In genomic region chr3:179452872-179453271, GRCh38 we compare ENCODE assay signal across 19 cellular contexts. TPM values are rescaled to one million over a fixed set of nuclear protein-coding genes. Genes with fewer than 3 reads are reported as not detected.
DNase-seq lines count a peak whose midpoint lies in the region; ATAC-seq, FAIRE-seq and TF ChIP-seq lines count a peak whose summit lies in the region.
"Had no signal": no experiment of that assay in that cellular context is flagged by ENCODE, and none has a peak within 500 bp of the region (broad histone marks: within the 10 kb centered on the region; RNA-seq: fewer than 3 reads in every experiment).

No MANE protein-coding gene starts in this region.

- peak overlapping the region; percentile 14 to 96 (median 95) for H3K27ac Mint-ChIP-seq in nephron
- H3K27ac Mint-ChIP-seq: activated CD8-positive, alpha-beta T cell treated with anti-CD3 and anti-CD28 coated beads, Interleukin-2, amount 10 ng/mL, durations not matched to agents 7 days and 5 days; activated naive CD4-positive, alpha-beta T cell treated with anti-CD3 and anti-CD28 coated beads, Interleukin-2, amount 10 ng/mL, durations not matched to agents 7 days and 5 days had no signal

- no peak for ATAC-seq in left ventricle myocardium superior
- ATAC-seq in upper lobe of right lung: no peak
- ATAC-seq in GM21381 (IDR thresholded peaks at IDR 0.05; ENCODE audit: unreplicated experiment): no peak
- ATAC-seq: activated CD8-positive, alpha-beta T cell treated with anti-CD3 and anti-CD28 coated beads, Interleukin-2, amount 10 ng/mL, durations not matched to agents 7 days and 5 days had no signal

- H3K9me3 Mint-ChIP-seq in nephron: no peaks in the 10 kb centered on the region
- H3K9me3 Mint-ChIP-seq: activated naive CD4-positive, alpha-beta T cell treated with anti-CD3 and anti-CD28 coated beads, Interleukin-2, amount 10 ng/mL, durations not matched to agents 7 days and 5 days had no signal

- H3K18ac ChIP-seq in H1 (ENCODE audit: extremely low read depth, low read length): no peak overlapping the region

- no peak overlapping the region for H4K91ac ChIP-seq in H1 (replicated peaks; ENCODE audit: insufficient read length, low read length)

- no peak overlapping the region for H2AFZ ChIP-seq in H1 (ENCODE audit: low read length)

- WGBS in H1 (ENCODE audit: extremely low coverage in 1 of 2, insufficient coverage in 1 of 2, insufficient read length in 1 of 2, insufficient replicate concordance in 2 of 2, low coverage in 1 of 2, low lambda C conversion rate in 2 of 2, missing lambda C conversion rate in 1 of 2), 2 experiments: 89% methylated on average over 8 of the region's 8 CpGs; no CpG with 5 or more reads in 1 of the 2 experiments

- CTCF ChIA-PET in H1 (lab: Charles Lee; ENCODE audit: partially characterized antibody): no interaction called here

- 0 out of 4 replicates have a peak, but pooled peaks cover 0 to 5% of the 10 kb centered on the region in 2 experiments for H3K79me2 ChIP-seq in H1 (ENCODE audit: control insufficient read depth in 1 of 2, insufficient read depth in 2 of 2, low read length in 2 of 2)

- intact Hi-C loops in left ventricle myocardium inferior (cut with micrococcal nuclease) (no loop called here), left ventricle myocardium superior (cut with micrococcal nuclease) (no loop called here), upper lobe of right lung (cut with DNase I) (no loop called here)

- H3K23ac ChIP-seq in H1 (ENCODE audit: insufficient read length): no peak overlapping the region

- no peak for DNase-seq in left ventricle myocardium inferior
- DNase-seq in left ventricle myocardium superior: no peak
- DNase-seq in H1 (ENCODE audit: low read depth in 1 of 2, low spot score in 2 of 2): no peak
- no peak for DNase-seq in upper lobe of right lung
- no peak for DNase-seq in activated CD4-positive, alpha-beta T cell treated with anti-CD3 and anti-CD28 coated beads for 48 hours
- DNase-seq in kidney tubule cell (ENCODE audit: low spot score): no peak
- DNase-seq: activated CD8-positive, alpha-beta T cell treated with anti-CD3 and anti-CD28 coated beads, Interleukin-2, amount 10 ng/mL, durations not matched to agents 7 days and 5 days; activated naive CD4-positive, alpha-beta T cell treated with anti-CD3 and anti-CD28 coated beads, Interleukin-2, amount 10 ng/mL, durations not matched to agents 7 days and 5 days; activated T-cell treated with anti-CD3 and anti-CD28 coated beads, Interleukin-2, amount 50 U/mL, for 48 hours; kidney glomerular epithelial cell; NCI-H2171 treated with DMSO at 0.1 percent for 48 hours; NCI-H526 treated with DMSO at 0.1 percent for 48 hours; stimulated activated CD4-positive, alpha-beta T cell treated with anti-CD3 and anti-CD28 coated beads, Interleukin-12 subunit alpha, Interleukin-12 subunit beta, amount 100 ng/mL, for 4 hours; T-helper 9 cell had no signal

- no peak for TF ChIP-seq CTCF in left ventricle myocardium inferior (IDR thresholded peaks at IDR 0.05; ENCODE audit: borderline replicate concordance)
- no peak for TF ChIP-seq CTCF in H1 (IDR thresholded peaks at IDR 0.05; ENCODE audit: control extremely low read depth in 1 of 3, insufficient read depth in 1 of 3, low read depth in 1 of 3, low read length in 3 of 3)
- no peak for TF ChIP-seq CTCF in nephron (IDR thresholded peaks at IDR 0.05; ENCODE audit: unreplicated experiment in 3 of 3)
- no peak for TF ChIP-seq CTCF in upper lobe of right lung (IDR thresholded peaks at IDR 0.05)

- H3K27me3 ChIP-seq in left ventricle myocardium inferior (ENCODE audit: low read depth): no peaks in the 10 kb centered on the region
- H3K27me3 ChIP-seq in H1 (replicated peaks in 1 of 4; ENCODE audit: control insufficient read depth in 3 of 4, extremely low read depth in 1 of 4, insufficient read depth in 3 of 4, low read length in 3 of 4): peaks cover 0 to 10% (median 0%) of the 10 kb centered on the region in 4 experiments; a peak in 2 of 7 replicates
- no peaks in the 10 kb centered on the region for H3K27me3 ChIP-seq in upper lobe of right lung
- H3K27me3 ChIP-seq: BLaER1 treated with 17β-estradiol and CSF1 and Interleukin-3, amounts not matched to agents 10 nM and 100 nM; neutrophil had no signal

- no peak overlapping the region for H2BK20ac ChIP-seq in H1 (ENCODE audit: low read length)

- no peak overlapping the region for H3K9ac ChIP-seq in H1 (replicated peaks in 1 of 4; ENCODE audit: extremely low read depth in 1 of 4, low read depth in 3 of 4, low read length in 3 of 4)

- no peak for TF ChIP-seq POLR2A in H1 (IDR thresholded peaks at IDR 0.05; ENCODE audit: control extremely low read depth in 1 of 2, low read depth in 2 of 2, low read length in 2 of 2)

- TF ChIP-seq EP300 in H1 (IDR thresholded peaks at IDR 0.05; ENCODE audit: borderline replicate concordance in 1 of 2, low read depth in 2 of 2, low read length in 2 of 2): no peak

- H3K4me1 ChIP-seq in left ventricle myocardium inferior: peaks cover 49% of the 10 kb centered on the region
- H3K4me1 ChIP-seq in H1 (replicated peaks in 1 of 4; ENCODE audit: control insufficient read depth in 3 of 4, insufficient read depth in 4 of 4, low read length in 3 of 4): peaks cover 2 to 8% (median 4%) of the 10 kb centered on the region in 4 experiments; a peak in 4 of 7 replicates
- H3K4me1 ChIP-seq in upper lobe of right lung: peaks cover 19% of the 10 kb centered on the region

- no peak overlapping the region for H2AK5ac ChIP-seq in H1 (ENCODE audit: low read depth, low read length)

- H3K79me1 ChIP-seq in H1 (ENCODE audit: low read depth, low read length): no peaks in the 10 kb centered on the region

- no peak overlapping the region for H4K8ac ChIP-seq in H1 (ENCODE audit: extremely low read depth, insufficient read depth, low read length)

- H2BK12ac ChIP-seq in H1 (ENCODE audit: low read depth, low read length): no peak overlapping the region

- no peak overlapping the region for H2BK5ac ChIP-seq in H1 (ENCODE audit: low read depth, low read length)

- TF ChIP-seq RAD21 in H1 (IDR thresholded peaks at IDR 0.05 in 1 of 2, conservative IDR thresholded peaks at IDR 0.05 in 1 of 2; ENCODE audit: low read depth in 2 of 2, low read length in 2 of 2): no peak

- H3K27ac ChIP-seq in left ventricle myocardium inferior (replicated peaks): peak overlapping the region; percentile 96
- H3K27ac ChIP-seq in H1 (ENCODE audit: low read depth, low read length): no peak overlapping the region
- peak overlapping the region; percentile 90 for H3K27ac ChIP-seq in upper lobe of right lung

- no peak overlapping the region for H3K4me2 ChIP-seq in H1 (ENCODE audit: insufficient read depth in 1 of 2, low read depth in 2 of 2, low read length in 2 of 2)

- H3K36me3 Mint-ChIP-seq in nephron (ENCODE audit: low read depth): no peaks in the 10 kb centered on the region
- H3K36me3 Mint-ChIP-seq: activated naive CD4-positive, alpha-beta T cell treated with anti-CD3 and anti-CD28 coated beads, Interleukin-2, amount 10 ng/mL, durations not matched to agents 7 days and 5 days had no signal

- peaks cover 0 to 2% of the 10 kb centered on the region in 2 experiments for H4K20me1 ChIP-seq in H1 (replicated peaks in 1 of 2; ENCODE audit: control insufficient read depth in 1 of 2, insufficient read depth in 2 of 2, low read length in 2 of 2)

- H2BK15ac ChIP-seq in H1 (ENCODE audit: low read length): no peak overlapping the region

- H3K4ac ChIP-seq in H1 (replicated peaks; ENCODE audit: insufficient read length, low read depth, low read length): no peak overlapping the region

- H3K14ac ChIP-seq in H1 (ENCODE audit: insufficient read length): no peak overlapping the region

- H4K5ac ChIP-seq in H1 (ENCODE audit: insufficient read length, low read depth, low read length): no peak overlapping the region

- H3K9me3 ChIP-seq in left ventricle myocardium inferior (replicated peaks): no peaks in the 10 kb centered on the region
- H3K9me3 ChIP-seq in H1 (ENCODE audit: insufficient read depth in 2 of 2, low read depth in 1 of 2, low read length in 1 of 2): no peaks in the 10 kb centered on the region
- no peaks in the 10 kb centered on the region for H3K9me3 ChIP-seq in upper lobe of right lung
- H3K9me3 ChIP-seq: BLaER1 treated with 17β-estradiol and CSF1 and Interleukin-3, amounts not matched to agents 10 nM and 100 nM; neutrophil had no signal

- H3K4me3 Mint-ChIP-seq in nephron: peak overlapping the region in 2 of 3 experiments; percentile 42 to 90

- H2BK120ac ChIP-seq in H1 (replicated peaks; ENCODE audit: low read depth, low read length): no peak overlapping the region

- FAIRE-seq in H1 (lab: Jason Lieb, UNC): no peak
- FAIRE-seq: D721Med had no signal

- H3K36me3 ChIP-seq in left ventricle myocardium inferior (no peaks in the 10 kb centered on the region), H1 (ENCODE audit: control insufficient read depth in 2 of 4, insufficient read depth in 4 of 4, low read length in 3 of 4) (no peaks in the 10 kb centered on the region), upper lobe of right lung (no peaks in the 10 kb centered on the region)
- H3K36me3 ChIP-seq: neutrophil had no signal

- H3K23me2 ChIP-seq in H1 (ENCODE audit: low read depth, low read length): peaks cover 3% of the 10 kb centered on the region; the same call in 1 of the 2 replicates

- POLR2A ChIA-PET in H1 (lab: Charles Lee; ENCODE audit: partially characterized antibody): interaction anchor here (1.3 kb wide), 1 partner anchor 9 kb away, joined by 4 read pairs; no protein-coding TSS in a partner anchor

- peaks cover 28% of the 10 kb centered on the region for H3K4me1 Mint-ChIP-seq in nephron

- H3K4me3 ChIP-seq in left ventricle myocardium inferior (no peak overlapping the region), H1 (ENCODE audit: extremely low read depth in 1 of 4, insufficient read depth in 2 of 4, low read depth in 3 of 4, low read length in 4 of 4) (no peak overlapping the region), upper lobe of right lung (no peak overlapping the region)

- H3K56ac ChIP-seq in H1 (replicated peaks; ENCODE audit: insufficient read length, low read depth, low read length): no peak overlapping the region

- peaks cover 8% of the 10 kb centered on the region for H3K27me3 Mint-ChIP-seq in nephron (ENCODE audit: low read depth)

TF ChIP-seq in H1, 55 proteins besides CTCF, POLR2A, EP300 and RAD21:
- TF ChIP-seq NRF1 (IDR thresholded peaks at IDR 0.05; ENCODE audit: low read depth, low read length) (no peak), KDM1A (IDR thresholded peaks at IDR 0.05; ENCODE audit: borderline replicate concordance, low read length) (peak; percentile 31; the same call in 1 of the 2 replicates)

RNA-seq across cellular contexts. Expression of gene GNB4, which starts 1.6 kb away (rescaled TPM):
- total RNA-seq in left ventricle myocardium inferior (11.9 TPM), left ventricle myocardium superior (16.3 TPM), upper lobe of right lung (56.6 TPM)
- total RNA-seq in H1 (2021; fragmentation: NEBNext Ultra II Directional; extraction: Animal tissue kit (Norgen Biotek cat#: 25700)): 26.1 and 29.2 TPM in 2 replicates
- 8.7 and 13.4 TPM in 2 replicates for polyA plus RNA-seq in H1 (2011; rRNA removed)
- 10.8 TPM for polyA plus RNA-seq in H1 (2011; cell fraction: cytosol; rRNA removed)
- polyA plus RNA-seq in H1 (2011; cell fraction: nucleus; rRNA removed): 5.0 TPM
- 11.7 to 19.7 TPM (median 14.2 TPM) in 4 replicates for polyA plus RNA-seq in H1 (2012, experiment 1 of 2)
- 1.7 TPM for polyA plus RNA-seq in H1 (2012, experiment 2 of 2)
- 13.9 TPM for polyA plus RNA-seq in H1 (2013, experiment 1 of 2)
- 13.9 TPM for polyA plus RNA-seq in H1 (2013, experiment 2 of 2)
- 57.4 and 94.6 TPM in 2 replicates for polyA minus RNA-seq in H1 (2011; rRNA and poly(A)+ RNA removed)
- 16.0 TPM for polyA minus RNA-seq in H1 (2011; cell fraction: cytosol; rRNA and poly(A)+ RNA removed)
- polyA minus RNA-seq in H1 (2011; cell fraction: nucleus; rRNA and poly(A)+ RNA removed): 19.5 TPM
